In the genomic region with DNA sequence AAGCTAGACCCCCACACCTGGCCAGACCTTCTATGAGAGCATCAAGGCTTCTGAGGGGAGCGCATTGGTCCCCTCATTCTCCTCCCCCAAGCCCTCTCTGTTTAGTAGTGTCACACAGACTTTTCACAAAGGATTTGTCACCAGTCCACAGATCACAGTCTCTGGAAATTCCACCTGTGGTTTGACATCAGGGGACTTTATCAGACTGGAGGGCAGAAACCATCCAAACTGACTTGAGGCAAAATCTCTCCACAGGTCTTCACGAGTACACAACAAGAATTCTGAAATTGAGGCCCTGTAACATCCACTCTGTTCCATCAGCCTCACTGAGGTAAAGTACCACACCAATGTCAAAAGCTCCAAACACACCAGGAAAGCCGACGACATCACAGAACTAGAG, we compare ENCODE assay signal across 15 cellular contexts.
DNase-seq lines count a peak whose midpoint lies in the region; ATAC-seq, FAIRE-seq and TF ChIP-seq lines count a peak whose summit lies in the region.
"Had no signal": no experiment of that assay in that cellular context is flagged by ENCODE, and none has a peak within 500 bp of the region (broad histone marks: within the 10 kb centered on the region; RNA-seq: fewer than 3 reads in every experiment).

No MANE protein-coding gene starts in this region.

- no peak for TF ChIP-seq CTCF in astrocyte (IDR thresholded peaks at IDR 0.05; ENCODE audit: insufficient read depth, low read depth, low read length)

- H3K4me1 Mint-ChIP-seq in T-cell (peaks cover 54 to 74% (median 64%) of the 10 kb centered on the region in 3 donors), astrocyte (ENCODE audit: low read depth, unreplicated experiment) (peaks cover 32% of the 10 kb centered on the region)

- peak overlapping the region in 2 of 3 donors; percentile 19 to 36 for H3K4me3 Mint-ChIP-seq in T-cell
- H3K4me3 Mint-ChIP-seq in astrocyte (ENCODE audit: unreplicated experiment): no peak overlapping the region

- peak overlapping the region; percentile 80 to 89 for H3K27ac Mint-ChIP-seq in T-cell
- no peak overlapping the region for H3K27ac Mint-ChIP-seq in astrocyte (ENCODE audit: unreplicated experiment)

- no peak overlapping the region for H3K4me2 ChIP-seq in astrocyte (ENCODE audit: low read length)

- peaks cover 0 to 4% (median 0%) of the 10 kb centered on the region in 3 donors for H3K9me3 Mint-ChIP-seq in T-cell
- no peaks in the 10 kb centered on the region for H3K9me3 Mint-ChIP-seq in astrocyte (ENCODE audit: unreplicated experiment)

- peak; percentile 41 for FAIRE-seq in astrocyte (lab: Jason Lieb, UNC)

- no peak overlapping the region for H3K9ac ChIP-seq in astrocyte (ENCODE audit: low read length)

- H3K4me1 ChIP-seq in astrocyte (ENCODE audit: insufficient read depth, low read length): peaks cover 13% of the 10 kb centered on the region
- H3K4me1 ChIP-seq: adrenal gland had no signal

- H3K27me3 ChIP-seq in astrocyte (ENCODE audit: insufficient read depth, low read length): no peaks in the 10 kb centered on the region
- H3K27me3 ChIP-seq: adrenal gland had no signal

- ATAC-seq in T-cell (replicated peaks in 1 of 4) (peak in 1 of 4 experiments; percentile 58), GM18909 (IDR thresholded peaks at IDR 0.05; ENCODE audit: poor library complexity, unreplicated experiment) (no peak)
- ATAC-seq: Panc1 had no signal

- H3K79me2 ChIP-seq in astrocyte (ENCODE audit: insufficient read depth, low read length): no peaks in the 10 kb centered on the region

- no peaks in the 10 kb centered on the region for H4K20me1 ChIP-seq in astrocyte (ENCODE audit: insufficient read depth, low read length)

- peaks cover 13% of the 10 kb centered on the region for H3K36me3 Mint-ChIP-seq in T-cell
- peaks cover 2% of the 10 kb centered on the region for H3K36me3 Mint-ChIP-seq in astrocyte (ENCODE audit: low read depth, unreplicated experiment)

- no peak overlapping the region for H3K4me3 ChIP-seq in astrocyte (ENCODE audit: insufficient read depth, low read depth, low read length)
- H3K4me3 ChIP-seq: adrenal gland had no signal

- H2AFZ ChIP-seq in astrocyte (ENCODE audit: low read depth, low read length): no peak overlapping the region

- H3K27me3 Mint-ChIP-seq in T-cell (peaks cover 0 to 3% of the 10 kb centered on the region in 2 donors), astrocyte (ENCODE audit: low read depth, unreplicated experiment) (no peaks in the 10 kb centered on the region)

- CTCF ChIA-PET in T-cell (lab: Charles Lee): interaction anchor here (0.6 to 1.2 kb wide), 4 partner anchors 12 to 111 kb away, joined by 3 to 5 read pairs (median 3); no protein-coding TSS in a partner anchor

- no peaks in the 10 kb centered on the region for H3K36me3 ChIP-seq in astrocyte (ENCODE audit: insufficient read depth, low read length)
- H3K36me3 ChIP-seq: adrenal gland had no signal

- DNase-seq in stimulated activated CD4-positive, alpha-beta T cell treated with anti-CD3 and anti-CD28 coated beads, Interleukin-1b, Interleukin-23, amount 100 ng/mL, for 48 hours: peak; percentile 19
- no peak for DNase-seq in stimulated activated CD4-positive, alpha-beta T cell treated with anti-CD3 and anti-CD28 coated beads, Interleukin-2, amount 100 ng/mL, for 48 hours
- DNase-seq in T-cell (peak in 1 of 34 experiments; percentile 19), astrocyte (ENCODE audit: low read depth) (no peak), DMS79 (lab: John Stamatoyannopoulos, UW) (no peak), NCI-H748 (lab: John Stamatoyannopoulos, UW; ENCODE audit: unreplicated experiment) (no peak), medulla oblongata (ENCODE audit: extremely low spot score) (no peak)
- DNase-seq: adrenal gland, AML-193, glutamatergic neuron, islet precursor cell, NCI-H1694, NCI-H510A treated with DMSO at 0.1 percent for 48 hours had no signal

- POLR2A ChIA-PET in T-cell (lab: Charles Lee): interaction anchor here in 1 of 2 donors (1.0 kb wide), 1 partner anchor 29 kb away, joined by 3 read pairs; no protein-coding TSS in a partner anchor

- H3K9me3 ChIP-seq in astrocyte (ENCODE audit: insufficient read depth, low read depth, low read length): no peaks in the 10 kb centered on the region
- H3K9me3 ChIP-seq: adrenal gland had no signal

- H3K27ac ChIP-seq in astrocyte (ENCODE audit: low read depth, low read length): no peak overlapping the region
- H3K27ac ChIP-seq: adrenal gland had no signal
